Comparison of ENCODE assay signal across 10 cellular contexts in genomic region chr16:3825103-3825502, GRCh38. TPM values are rescaled to one million over a fixed set of nuclear protein-coding genes. Genes with fewer than 3 reads are reported as not detected.
DNase-seq lines count a peak whose midpoint lies in the region; ATAC-seq and TF ChIP-seq lines count a peak whose summit lies in the region.
"Had no signal": no experiment of that assay in that cellular context is flagged by ENCODE, and none has a peak within 500 bp of the region (broad histone marks: within the 10 kb centered on the region; RNA-seq: fewer than 3 reads in every experiment).

No MANE protein-coding gene starts in this region.

- H3K4me3 Mint-ChIP-seq in brain: no peak overlapping the region
- H3K4me3 Mint-ChIP-seq in naive thymus-derived CD4-positive, alpha-beta T cell: peak overlapping the region in 9 of 10 donors; percentile 13 to 80 (median 53)
- H3K4me3 Mint-ChIP-seq: neural crest cell had no signal

- peak overlapping the region; percentile 8 to 78 (median 42); a peak in 19 of 22 replicates for H3K4me2 ChIP-seq in BLaER1 treated with 17β-estradiol and CSF1 and Interleukin-3, amounts not matched to agents 10 nM and 100 nM

- no peak for ATAC-seq in naive thymus-derived CD4-positive, alpha-beta T cell
- no peak for ATAC-seq in GM21723 (IDR thresholded peaks at IDR 0.05; ENCODE audit: unreplicated experiment)

- in situ Hi-C loops in GM13976 (cut with MboI; ENCODE audit: low sequenced_read_pairs, unreplicated experiment): no loop called here

- peak; percentile 46 for DNase-seq in HS-5 (ENCODE audit: low read depth)
- DNase-seq in naive thymus-derived CD4-positive, alpha-beta T cell: no peak
- DNase-seq in dermis blood vessel endothelial cell: no peak
- no peak for DNase-seq in NCI-H2029 (lab: John Stamatoyannopoulos, UW)
- no peak for DNase-seq in GM13976 (ENCODE audit: low spot score)
- DNase-seq: activated effector memory CD4-positive, alpha-beta T cell treated with anti-CD3 and anti-CD28 coated beads, Interleukin-2, amount 50 U/mL, for 16 hours had no signal

- no peaks in the 10 kb centered on the region for H3K9me3 ChIP-seq in BLaER1 treated with 17β-estradiol and CSF1 and Interleukin-3, amounts not matched to agents 10 nM and 100 nM (replicated peaks in 1 of 11)
- H3K9me3 ChIP-seq in naive thymus-derived CD4-positive, alpha-beta T cell (ENCODE audit: control insufficient read depth in 2 of 3, low read length in 3 of 3): no peaks in the 10 kb centered on the region

- intact Hi-C loops in naive thymus-derived CD4-positive, alpha-beta T cell (cut with micrococcal nuclease): loop anchor here in 1 of 2 donors (10.0 kb wide), 1 partner anchor 50 kb away; no protein-coding TSS in a partner anchor

- no peak overlapping the region for H3K4me3 ChIP-seq in BLaER1 treated with 17β-estradiol and CSF1 and Interleukin-3, amounts not matched to agents 10 nM and 100 nM
- H3K4me3 ChIP-seq in naive thymus-derived CD4-positive, alpha-beta T cell (ENCODE audit: low read length): no peak overlapping the region

- peak overlapping the region in 3 of 5 experiments; percentile 0 to 58 (median 21) for H3K27ac Mint-ChIP-seq in brain
- peak overlapping the region in 6 of 9 donors; percentile 12 to 79 (median 22) for H3K27ac Mint-ChIP-seq in naive thymus-derived CD4-positive, alpha-beta T cell

- CTCF ChIA-PET in naive thymus-derived CD4-positive, alpha-beta T cell (lab: Charles Lee): no interaction called here

- H3K27me3 ChIP-seq in BLaER1 treated with 17β-estradiol and CSF1 and Interleukin-3, amounts not matched to agents 10 nM and 100 nM: no peaks in the 10 kb centered on the region
- H3K27me3 ChIP-seq in naive thymus-derived CD4-positive, alpha-beta T cell (ENCODE audit: control insufficient read depth in 2 of 2, insufficient read depth in 2 of 2, low read length in 2 of 2): no peaks in the 10 kb centered on the region

- H3K9me3 Mint-ChIP-seq in brain: peaks cover 4 to 8% (median 7%) of the 10 kb centered on the region in 5 experiments
- H3K9me3 Mint-ChIP-seq in naive thymus-derived CD4-positive, alpha-beta T cell: no peaks in the 10 kb centered on the region
- H3K9me3 Mint-ChIP-seq: neural crest cell had no signal

- POLR2A ChIA-PET in naive thymus-derived CD4-positive, alpha-beta T cell (lab: Charles Lee): no interaction called here

- peaks cover 73% of the 10 kb centered on the region for H3K4me1 Mint-ChIP-seq in brain
- H3K4me1 Mint-ChIP-seq in naive thymus-derived CD4-positive, alpha-beta T cell: peaks cover 55 to 97% (median 87%) of the 10 kb centered on the region in 7 donors

- H3K27ac ChIP-seq in BLaER1 treated with 17β-estradiol and CSF1 and Interleukin-3, amounts not matched to agents 10 nM and 100 nM: peak overlapping the region in 2 of 11 experiments; percentile 2 to 7; a peak in 1 of 22 replicates
- no peak overlapping the region for H3K27ac ChIP-seq in naive thymus-derived CD4-positive, alpha-beta T cell (ENCODE audit: low read depth, low read length)

- TF ChIP-seq CTCF in brain (conservative IDR thresholded peaks at IDR 0.05) (no peak), GM13976 (IDR thresholded peaks at IDR 0.05; ENCODE audit: borderline replicate concordance, control extremely low read depth, extremely low read depth, insufficient read depth, missing control alignments) (no peak)

- peaks cover 43% of the 10 kb centered on the region for H3K36me3 Mint-ChIP-seq in brain
- peaks cover 0 to 15% (median 9%) of the 10 kb centered on the region in 5 donors for H3K36me3 Mint-ChIP-seq in naive thymus-derived CD4-positive, alpha-beta T cell

- H3K4me1 ChIP-seq in BLaER1 treated with 17β-estradiol and CSF1 and Interleukin-3, amounts not matched to agents 10 nM and 100 nM: peaks cover 67 to 95% (median 80%) of the 10 kb centered on the region in 10 experiments
- H3K4me1 ChIP-seq in naive thymus-derived CD4-positive, alpha-beta T cell (ENCODE audit: control insufficient read depth in 2 of 2, insufficient read depth in 2 of 2, low read length in 2 of 2): peaks cover 41 to 60% of the 10 kb centered on the region in 2 donors

- peaks cover 14 to 73% (median 54%) of the 10 kb centered on the region in 11 experiments; a peak in 21 of 22 replicates for H3K36me3 ChIP-seq in BLaER1 treated with 17β-estradiol and CSF1 and Interleukin-3, amounts not matched to agents 10 nM and 100 nM
- peaks cover 0 to 4% (median 0%) of the 10 kb centered on the region in 3 experiments for H3K36me3 ChIP-seq in naive thymus-derived CD4-positive, alpha-beta T cell (ENCODE audit: control insufficient read depth in 2 of 3, insufficient read depth in 3 of 3, low read length in 3 of 3)

- H3K27me3 Mint-ChIP-seq in brain: no peaks in the 10 kb centered on the region
- no peaks in the 10 kb centered on the region for H3K27me3 Mint-ChIP-seq in naive thymus-derived CD4-positive, alpha-beta T cell

- H3K9ac ChIP-seq in BLaER1 treated with 17β-estradiol and CSF1 and Interleukin-3, amounts not matched to agents 10 nM and 100 nM: no peak overlapping the region

- peaks cover 98 to 100% (median 100%) of the 10 kb centered on the region in 11 experiments for H4K20me1 ChIP-seq in BLaER1 treated with 17β-estradiol and CSF1 and Interleukin-3, amounts not matched to agents 10 nM and 100 nM

RNA-seq across cellular contexts. Expression of gene CREBBP, which starts 55.4 kb away (rescaled TPM):
- 38.7 TPM for polyA plus RNA-seq in brain (ENCODE audit: insufficient read depth, low read depth, low replicate concordance)
- 100 to 1,000 TPM in 4 of 5 experiments, 10 to 100 TPM in 1; 73.6 to 194 (median 137) TPM for total RNA-seq in naive thymus-derived CD4-positive, alpha-beta T cell
- polyA plus RNA-seq in naive thymus-derived CD4-positive, alpha-beta T cell: 10 to 100 TPM; 10.5 to 15.6 TPM
- 19.2 and 21.4 TPM in 2 replicates for total RNA-seq in dermis blood vessel endothelial cell

Comparison
In these comparisons a context has a peak if more than half of its experiments do, and no peak if none do; other contexts are left out.
1. H3K4me3 Mint-ChIP-seq: peak in naive thymus-derived CD4-positive, alpha-beta T cell (9 of 10); none in brain (0 of 5).